Comparison of ENCODE assay signal across 8 cellular contexts in the genomic region with DNA sequence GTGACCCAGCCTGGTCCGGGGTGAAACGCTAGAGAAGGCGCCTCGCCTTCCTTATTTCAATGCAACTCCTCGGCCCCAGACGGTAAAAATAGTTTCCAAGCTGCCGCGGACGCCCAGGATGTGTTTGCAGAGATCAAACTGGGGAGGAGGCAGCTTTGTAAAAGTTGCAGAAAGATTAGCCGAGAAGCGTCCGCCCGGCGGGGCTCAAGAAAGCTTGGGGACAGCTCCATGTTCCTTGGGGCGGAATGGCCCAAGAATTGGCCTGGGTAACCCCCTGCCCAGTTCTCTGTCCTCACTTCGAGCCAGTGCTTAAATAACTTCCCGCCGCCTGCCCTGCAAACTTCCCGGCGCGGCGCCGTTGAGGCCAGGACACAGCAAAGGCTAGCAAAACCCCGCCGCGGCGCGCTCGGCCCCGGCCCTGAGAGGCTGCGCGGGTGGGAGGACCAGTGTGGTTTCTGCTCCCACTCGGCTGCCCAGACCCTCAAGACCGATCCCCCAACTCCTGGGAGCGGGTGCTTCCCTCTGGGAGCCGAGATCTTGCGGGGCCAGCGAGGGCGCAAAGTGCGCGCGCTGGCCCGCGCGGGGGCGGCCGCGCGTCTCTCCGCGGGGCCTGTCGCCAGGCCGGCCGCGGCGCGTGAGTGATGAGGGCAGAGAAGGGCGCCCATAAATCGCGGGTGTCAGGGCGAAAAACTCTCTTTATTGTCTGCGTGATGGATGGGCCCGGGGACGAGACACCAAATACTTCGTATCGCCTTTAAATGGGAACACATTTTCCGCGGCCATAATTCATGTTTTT. TPM values are rescaled to one million over a fixed set of nuclear protein-coding genes. Genes with fewer than 3 reads are reported as not detected.
DNase-seq lines count a peak whose midpoint lies in the region; ATAC-seq and TF ChIP-seq lines count a peak whose summit lies in the region.

No MANE protein-coding gene starts in this region.

- no peaks in the 10 kb centered on the region for H3K9me3 Mint-ChIP-seq in nephron

- no peaks in the 10 kb centered on the region for H3K36me3 Mint-ChIP-seq in nephron (ENCODE audit: low read depth)

- H3K4me1 ChIP-seq in BLaER1 treated with 17β-estradiol and CSF1 and Interleukin-3, amounts not matched to agents 10 nM and 100 nM: peaks cover 13 to 26% (median 17%) of the 10 kb centered on the region in 10 experiments; a peak in 19 of 20 replicates

- peaks cover 74 to 84% (median 80%) of the 10 kb centered on the region in 11 experiments for H3K27me3 ChIP-seq in BLaER1 treated with 17β-estradiol and CSF1 and Interleukin-3, amounts not matched to agents 10 nM and 100 nM

- no peak overlapping the region for H3K9ac ChIP-seq in BLaER1 treated with 17β-estradiol and CSF1 and Interleukin-3, amounts not matched to agents 10 nM and 100 nM

- H3K27ac ChIP-seq in BLaER1 treated with 17β-estradiol and CSF1 and Interleukin-3, amounts not matched to agents 10 nM and 100 nM: no peak overlapping the region

- no peak for ATAC-seq in GM18868 (IDR thresholded peaks at IDR 0.05; ENCODE audit: unreplicated experiment)

- peaks cover 38% of the 10 kb centered on the region for H3K4me1 Mint-ChIP-seq in nephron

- H3K4me3 Mint-ChIP-seq in nephron: peak overlapping the region; percentile 83 to 90 (median 87)

- H3K27me3 Mint-ChIP-seq in nephron (ENCODE audit: low read depth): peaks cover 36% of the 10 kb centered on the region

- H3K36me3 ChIP-seq in BLaER1 treated with 17β-estradiol and CSF1 and Interleukin-3, amounts not matched to agents 10 nM and 100 nM: peaks cover 0 to 21% (median 0%) of the 10 kb centered on the region in 11 experiments; a peak in 4 of 22 replicates

- H3K4me2 ChIP-seq in BLaER1 treated with 17β-estradiol and CSF1 and Interleukin-3, amounts not matched to agents 10 nM and 100 nM: peak overlapping the region in 6 of 11 experiments; percentile 72 to 89 (median 78); a peak in 6 of 22 replicates

- H3K9me3 ChIP-seq in BLaER1 treated with 17β-estradiol and CSF1 and Interleukin-3, amounts not matched to agents 10 nM and 100 nM (replicated peaks in 1 of 11): peaks cover 22 to 59% (median 42%) of the 10 kb centered on the region in 11 experiments

- H3K27ac Mint-ChIP-seq in nephron: peak overlapping the region; percentile 90 to 96 (median 92)

- TF ChIP-seq CTCF in epithelial cell of proximal tubule (conservative IDR thresholded peaks at IDR 0.05; ENCODE audit: low read depth, low read length) (no peak), nephron (IDR thresholded peaks at IDR 0.05; ENCODE audit: unreplicated experiment in 3 of 3) (no peak)

- DNase-seq in NOMO-1 treated with dmso at 0.1 percent for 144 hours (lab: John Stamatoyannopoulos, UW; ENCODE audit: unreplicated experiment) (peak; percentile 38), epithelial cell of proximal tubule (ENCODE audit: low read depth) (no peak), epidermal melanocyte (ENCODE audit: insufficient read length, low spot score) (no peak), NCI-H1417 treated with DMSO at 0.1 percent for 48 hours (lab: John Stamatoyannopoulos, UW) (no peak)
- no peak for DNase-seq in activated CD4-positive, CD25-positive, alpha-beta regulatory T cell (lab: John Stamatoyannopoulos, UW)

- peak overlapping the region in 8 of 10 experiments; percentile 61 to 73 (median 64); a peak in 10 of 20 replicates for H3K4me3 ChIP-seq in BLaER1 treated with 17β-estradiol and CSF1 and Interleukin-3, amounts not matched to agents 10 nM and 100 nM
- peak overlapping the region; percentile 89 for H3K4me3 ChIP-seq in epithelial cell of proximal tubule (ENCODE audit: low read depth, low read length)

- peaks cover 0 to 48% (median 26%) of the 10 kb centered on the region in 11 experiments; a peak in 16 of 22 replicates for H4K20me1 ChIP-seq in BLaER1 treated with 17β-estradiol and CSF1 and Interleukin-3, amounts not matched to agents 10 nM and 100 nM

RNA-seq across cellular contexts. Expression of a gene that starts 6.3 kb away (rescaled TPM):
- total RNA-seq in epithelial cell of proximal tubule: 8.5 and 9.6 TPM in 2 replicates

RNA-seq across cellular contexts. Expression of a gene that starts 23.5 kb away (rescaled TPM):
- total RNA-seq in epithelial cell of proximal tubule: 0.75 and 7.2 TPM in 2 replicates
